ENCODE assay signal across 8 cellular contexts in genomic region chr2:197293252-197294007, GRCh38. TPM values are rescaled to one million over a fixed set of nuclear protein-coding genes. Genes with fewer than 3 reads are reported as not detected.
A peak's percentile ranks its signal among the peaks of the same experiment; 100 is the strongest.
DNase-seq lines count a peak whose midpoint lies in the region; ATAC-seq and TF ChIP-seq lines count a peak whose summit lies in the region.

No MANE protein-coding gene starts in this region.

- no peaks in the 10 kb centered on the region for H3F3A ChIP-seq in neural progenitor cell (ENCODE audit: low read depth)

- no peak overlapping the region for H3K9ac ChIP-seq in neural progenitor cell

- no peak overlapping the region for H2AFZ ChIP-seq in neural progenitor cell (replicated peaks)

- no peak overlapping the region for H3K4me2 ChIP-seq in neural progenitor cell

- no peaks in the 10 kb centered on the region for H3K79me2 ChIP-seq in neural progenitor cell (ENCODE audit: low read depth)

- H3K27ac Mint-ChIP-seq in neural progenitor cell = no peak overlapping the region

- peak; percentile 49; the same call in 1 of the 2 replicates for TF ChIP-seq POLR2A in Raji (IDR thresholded peaks at IDR 0.05; ENCODE audit: insufficient read depth, low read depth, low read length)

- H3K4me1 ChIP-seq in right atrium auricular region = peaks cover 0 to 26% of the 10 kb centered on the region in 2 donors
- no peaks in the 10 kb centered on the region for H3K4me1 ChIP-seq in neural progenitor cell

- peak; percentile 36 for ATAC-seq in GM21786 (IDR thresholded peaks at IDR 0.05; ENCODE audit: unreplicated experiment)

- TF ChIP-seq CTCF in right atrium auricular region (IDR thresholded peaks at IDR 0.05) = no peak
- TF ChIP-seq CTCF in neural progenitor cell (IDR thresholded peaks at IDR 0.05) = no peak

- H4K20me1 ChIP-seq in neural progenitor cell (ENCODE audit: low read depth) = no peaks in the 10 kb centered on the region

- H3K4me3 ChIP-seq in GM08714 (ENCODE audit: low read length) = peak overlapping the region; percentile 56
- peak overlapping the region in 1 of 2 donors; percentile 10 for H3K4me3 ChIP-seq in right atrium auricular region
- H3K4me3 ChIP-seq in neural progenitor cell = no peak overlapping the region

- no peaks in the 10 kb centered on the region for H3K4me1 Mint-ChIP-seq in neural progenitor cell

- H3K27me3 Mint-ChIP-seq in neural progenitor cell (ENCODE audit: insufficient read depth, low read depth) = no peaks in the 10 kb centered on the region

- H3K36me3 ChIP-seq in right atrium auricular region = no peaks in the 10 kb centered on the region
- no peaks in the 10 kb centered on the region for H3K36me3 ChIP-seq in neural progenitor cell

- no peak overlapping the region for H3K4me3 Mint-ChIP-seq in neural progenitor cell

- H3K9me3 Mint-ChIP-seq in neural progenitor cell = peaks cover 2% of the 10 kb centered on the region

- H3K9me3 ChIP-seq in right atrium auricular region (no peaks in the 10 kb centered on the region), neural progenitor cell (ENCODE audit: low read depth) (no peaks in the 10 kb centered on the region)

- no peaks in the 10 kb centered on the region for H3K36me3 Mint-ChIP-seq in neural progenitor cell

- peak overlapping the region; percentile 23 to 53 for H3K27ac ChIP-seq in right atrium auricular region
- H3K27ac ChIP-seq in neural progenitor cell = no peak overlapping the region

- DNase-seq in right atrium auricular region (ENCODE audit: low spot score) = no peak
- DNase-seq in NCI-H2081 (lab: John Stamatoyannopoulos, UW) = no peak
- no peak for DNase-seq in NCI-H1417 treated with DMSO at 0.1 percent for 48 hours (lab: John Stamatoyannopoulos, UW)
- DNase-seq in neural progenitor cell (ENCODE audit: low spot score) = no peak
- DNase-seq in NCI-H1930 (lab: John Stamatoyannopoulos, UW) = no peak

- H3K27me3 ChIP-seq in right atrium auricular region (no peaks in the 10 kb centered on the region), neural progenitor cell (no peaks in the 10 kb centered on the region)

RNA-seq across cellular contexts. Expression of gene ANKRD44, which starts 17.1 kb away (rescaled TPM):
- 10 to 100 TPM in 1 of 2 donors, 1 to 10 TPM in 1; 7.0 to 10.1 TPM for total RNA-seq in right atrium auricular region
- total RNA-seq in neural progenitor cell (ENCODE audit: low replicate concordance) = 2.5 and 3.4 TPM in 2 replicates
